1 cellular context compared by ENCODE assay signal in genomic region chr7:73557108-73557396, GRCh38.
TF ChIP-seq lines count a peak whose summit lies in the region.

No MANE protein-coding gene starts in this region.

TF ChIP-seq in K562, 482 proteins besides CTCF, POLR2A, EP300 and RAD21 (continued from another document and continues in another):
- TF ChIP-seq ZNF280B (CRISPR knock-in tag; IDR thresholded peaks at IDR 0.05) (no peak), MTA1 (IDR thresholded peaks at IDR 0.05; ENCODE audit: borderline replicate concordance) (no peak), BDP1 (IDR thresholded peaks at IDR 0.05; ENCODE audit: insufficient read depth, insufficient read length) (no peak), CHD1 (IDR thresholded peaks at IDR 0.05; ENCODE audit: low read length) (no peak), ZNF740 (CRISPR knock-in tag; IDR thresholded peaks at IDR 0.05) (no peak), ZNF740 (tag; IDR thresholded peaks at IDR 0.05) (peak in 1 of 2 experiments; percentile 88; a peak in 2 of 4 replicates), REST (CRISPR knock-in tag; IDR thresholded peaks at IDR 0.05; ENCODE audit: low read depth) (no peak), AFF1 (IDR thresholded peaks at IDR 0.05; ENCODE audit: low read depth in 1 of 2, partially characterized antibody in 2 of 2) (no peak), SRF (CRISPR knock-in tag; IDR thresholded peaks at IDR 0.05) (no peak; a peak in 1 of 4 replicates), SRSF1 (IDR thresholded peaks at IDR 0.05; ENCODE audit: low read depth, low read length) (no peak), BACH1 (tag; IDR thresholded peaks at IDR 0.05) (no peak), IRF9 (tag; IDR thresholded peaks at IDR 0.05) (no peak), ARID1B (IDR thresholded peaks at IDR 0.05) (no peak), CREM (IDR thresholded peaks at IDR 0.05; ENCODE audit: low read depth) (peak; percentile 93), NONO (IDR thresholded peaks at IDR 0.05; ENCODE audit: low read depth in 2 of 2, low read length in 1 of 2) (peak in 1 of 2 experiments; percentile 51; a peak in 1 of 4 replicates), RCOR1 (IDR thresholded peaks at IDR 0.05; ENCODE audit: borderline replicate concordance in 1 of 2, low read depth in 2 of 2, low read length in 2 of 2) (peak in 1 of 2 experiments; percentile 29; a peak in 1 of 4 replicates), ZNF347 (CRISPR knock-in tag; IDR thresholded peaks at IDR 0.05; ENCODE audit: low read depth) (no peak), CCNT2 (IDR thresholded peaks at IDR 0.05; ENCODE audit: borderline replicate concordance, extremely low read depth, insufficient read length, low read depth, low read length) (peak; percentile 88), ZNF23 (CRISPR knock-in tag; IDR thresholded peaks at IDR 0.05) (no peak), ZFP36 (IDR thresholded peaks at IDR 0.05; ENCODE audit: low read depth, low read length, partially characterized antibody) (peak; percentile 4), CSDE1 (IDR thresholded peaks at IDR 0.05) (no peak), ZBTB7A (IDR thresholded peaks at IDR 0.05; ENCODE audit: borderline replicate concordance, control insufficient read depth, low read depth, low read length) (peak; percentile 66; the same call in 1 of the 2 replicates), RBM14 (IDR thresholded peaks at IDR 0.05; ENCODE audit: borderline replicate concordance, insufficient read depth, low read depth, low read length) (no peak)
- TF ChIP-seq, protein P1, sequence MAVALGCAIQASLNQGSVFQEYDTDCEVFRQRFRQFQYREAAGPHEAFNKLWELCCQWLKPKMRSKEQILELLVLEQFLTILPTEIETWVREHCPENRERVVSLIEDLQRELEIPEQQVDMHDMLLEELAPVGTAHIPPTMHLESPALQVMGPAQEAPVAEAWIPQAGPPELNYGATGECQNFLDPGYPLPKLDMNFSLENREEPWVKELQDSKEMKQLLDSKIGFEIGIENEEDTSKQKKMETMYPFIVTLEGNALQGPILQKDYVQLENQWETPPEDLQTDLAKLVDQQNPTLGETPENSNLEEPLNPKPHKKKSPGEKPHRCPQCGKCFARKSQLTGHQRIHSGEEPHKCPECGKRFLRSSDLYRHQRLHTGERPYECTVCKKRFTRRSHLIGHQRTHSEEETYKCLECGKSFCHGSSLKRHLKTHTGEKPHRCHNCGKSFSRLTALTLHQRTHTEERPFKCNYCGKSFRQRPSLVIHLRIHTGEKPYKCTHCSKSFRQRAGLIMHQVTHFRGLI (CRISPR knock-in tag; IDR thresholded peaks at IDR 0.05) = no peak
- TF ChIP-seq, protein P2, sequence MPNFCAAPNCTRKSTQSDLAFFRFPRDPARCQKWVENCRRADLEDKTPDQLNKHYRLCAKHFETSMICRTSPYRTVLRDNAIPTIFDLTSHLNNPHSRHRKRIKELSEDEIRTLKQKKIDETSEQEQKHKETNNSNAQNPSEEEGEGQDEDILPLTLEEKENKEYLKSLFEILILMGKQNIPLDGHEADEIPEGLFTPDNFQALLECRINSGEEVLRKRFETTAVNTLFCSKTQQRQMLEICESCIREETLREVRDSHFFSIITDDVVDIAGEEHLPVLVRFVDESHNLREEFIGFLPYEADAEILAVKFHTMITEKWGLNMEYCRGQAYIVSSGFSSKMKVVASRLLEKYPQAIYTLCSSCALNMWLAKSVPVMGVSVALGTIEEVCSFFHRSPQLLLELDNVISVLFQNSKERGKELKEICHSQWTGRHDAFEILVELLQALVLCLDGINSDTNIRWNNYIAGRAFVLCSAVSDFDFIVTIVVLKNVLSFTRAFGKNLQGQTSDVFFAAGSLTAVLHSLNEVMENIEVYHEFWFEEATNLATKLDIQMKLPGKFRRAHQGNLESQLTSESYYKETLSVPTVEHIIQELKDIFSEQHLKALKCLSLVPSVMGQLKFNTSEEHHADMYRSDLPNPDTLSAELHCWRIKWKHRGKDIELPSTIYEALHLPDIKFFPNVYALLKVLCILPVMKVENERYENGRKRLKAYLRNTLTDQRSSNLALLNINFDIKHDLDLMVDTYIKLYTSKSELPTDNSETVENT (CRISPR knock-in tag; IDR thresholded peaks at IDR 0.05) = 0 out of 2 replicates have a peak, but pooled peaks have one; percentile 69
- TF ChIP-seq, protein P3, sequence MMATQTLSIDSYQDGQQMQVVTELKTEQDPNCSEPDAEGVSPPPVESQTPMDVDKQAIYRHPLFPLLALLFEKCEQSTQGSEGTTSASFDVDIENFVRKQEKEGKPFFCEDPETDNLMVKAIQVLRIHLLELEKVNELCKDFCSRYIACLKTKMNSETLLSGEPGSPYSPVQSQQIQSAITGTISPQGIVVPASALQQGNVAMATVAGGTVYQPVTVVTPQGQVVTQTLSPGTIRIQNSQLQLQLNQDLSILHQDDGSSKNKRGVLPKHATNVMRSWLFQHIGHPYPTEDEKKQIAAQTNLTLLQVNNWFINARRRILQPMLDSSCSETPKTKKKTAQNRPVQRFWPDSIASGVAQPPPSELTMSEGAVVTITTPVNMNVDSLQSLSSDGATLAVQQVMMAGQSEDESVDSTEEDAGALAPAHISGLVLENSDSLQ (IDR thresholded peaks at IDR 0.05) = no peak
- TF ChIP-seq, protein P4, sequence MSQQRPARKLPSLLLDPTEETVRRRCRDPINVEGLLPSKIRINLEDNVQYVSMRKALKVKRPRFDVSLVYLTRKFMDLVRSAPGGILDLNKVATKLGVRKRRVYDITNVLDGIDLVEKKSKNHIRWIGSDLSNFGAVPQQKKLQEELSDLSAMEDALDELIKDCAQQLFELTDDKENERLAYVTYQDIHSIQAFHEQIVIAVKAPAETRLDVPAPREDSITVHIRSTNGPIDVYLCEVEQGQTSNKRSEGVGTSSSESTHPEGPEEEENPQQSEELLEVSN (IDR thresholded peaks at IDR 0.05; ENCODE audit: borderline replicate concordance in 1 of 2, extremely low read depth in 1 of 2, insufficient read depth in 1 of 2, insufficient read length in 1 of 2, low read depth in 1 of 2, low read length in 1 of 2, poor library complexity in 1 of 2, severe bottlenecking in 1 of 2) = peak in 1 of 2 experiments; percentile 79
- TF ChIP-seq, protein P5, sequence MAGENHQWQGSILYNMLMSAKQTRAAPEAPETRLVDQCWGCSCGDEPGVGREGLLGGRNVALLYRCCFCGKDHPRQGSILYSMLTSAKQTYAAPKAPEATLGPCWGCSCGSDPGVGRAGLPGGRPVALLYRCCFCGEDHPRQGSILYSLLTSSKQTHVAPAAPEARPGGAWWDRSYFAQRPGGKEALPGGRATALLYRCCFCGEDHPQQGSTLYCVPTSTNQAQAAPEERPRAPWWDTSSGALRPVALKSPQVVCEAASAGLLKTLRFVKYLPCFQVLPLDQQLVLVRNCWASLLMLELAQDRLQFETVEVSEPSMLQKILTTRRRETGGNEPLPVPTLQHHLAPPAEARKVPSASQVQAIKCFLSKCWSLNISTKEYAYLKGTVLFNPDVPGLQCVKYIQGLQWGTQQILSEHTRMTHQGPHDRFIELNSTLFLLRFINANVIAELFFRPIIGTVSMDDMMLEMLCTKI (IDR thresholded peaks at IDR 0.05; ENCODE audit: partially characterized antibody) = no peak
- TF ChIP-seq, protein P6, sequence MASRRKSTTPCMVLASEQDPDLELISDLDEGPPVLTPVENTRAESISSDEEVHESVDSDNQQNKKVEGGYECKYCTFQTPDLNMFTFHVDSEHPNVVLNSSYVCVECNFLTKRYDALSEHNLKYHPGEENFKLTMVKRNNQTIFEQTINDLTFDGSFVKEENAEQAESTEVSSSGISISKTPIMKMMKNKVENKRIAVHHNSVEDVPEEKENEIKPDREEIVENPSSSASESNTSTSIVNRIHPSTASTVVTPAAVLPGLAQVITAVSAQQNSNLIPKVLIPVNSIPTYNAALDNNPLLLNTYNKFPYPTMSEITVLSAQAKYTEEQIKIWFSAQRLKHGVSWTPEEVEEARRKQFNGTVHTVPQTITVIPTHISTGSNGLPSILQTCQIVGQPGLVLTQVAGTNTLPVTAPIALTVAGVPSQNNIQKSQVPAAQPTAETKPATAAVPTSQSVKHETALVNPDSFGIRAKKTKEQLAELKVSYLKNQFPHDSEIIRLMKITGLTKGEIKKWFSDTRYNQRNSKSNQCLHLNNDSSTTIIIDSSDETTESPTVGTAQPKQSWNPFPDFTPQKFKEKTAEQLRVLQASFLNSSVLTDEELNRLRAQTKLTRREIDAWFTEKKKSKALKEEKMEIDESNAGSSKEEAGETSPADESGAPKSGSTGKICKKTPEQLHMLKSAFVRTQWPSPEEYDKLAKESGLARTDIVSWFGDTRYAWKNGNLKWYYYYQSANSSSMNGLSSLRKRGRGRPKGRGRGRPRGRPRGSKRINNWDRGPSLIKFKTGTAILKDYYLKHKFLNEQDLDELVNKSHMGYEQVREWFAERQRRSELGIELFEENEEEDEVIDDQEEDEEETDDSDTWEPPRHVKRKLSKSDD (conservative IDR thresholded peaks at IDR 0.05; ENCODE audit: low read length) = no peak
- TF ChIP-seq, protein P7, sequence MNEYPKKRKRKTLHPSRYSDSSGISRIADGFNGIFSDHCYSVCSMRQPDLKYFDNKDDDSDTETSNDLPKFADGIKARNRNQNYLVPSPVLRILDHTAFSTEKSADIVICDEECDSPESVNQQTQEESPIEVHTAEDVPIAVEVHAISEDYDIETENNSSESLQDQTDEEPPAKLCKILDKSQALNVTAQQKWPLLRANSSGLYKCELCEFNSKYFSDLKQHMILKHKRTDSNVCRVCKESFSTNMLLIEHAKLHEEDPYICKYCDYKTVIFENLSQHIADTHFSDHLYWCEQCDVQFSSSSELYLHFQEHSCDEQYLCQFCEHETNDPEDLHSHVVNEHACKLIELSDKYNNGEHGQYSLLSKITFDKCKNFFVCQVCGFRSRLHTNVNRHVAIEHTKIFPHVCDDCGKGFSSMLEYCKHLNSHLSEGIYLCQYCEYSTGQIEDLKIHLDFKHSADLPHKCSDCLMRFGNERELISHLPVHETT (CRISPR knock-in tag; conservative IDR thresholded peaks at IDR 0.05 in 1 of 2, IDR thresholded peaks at IDR 0.05 in 1 of 2) = no peak
